ENCODE assay signal across 10 cellular contexts in genomic region chr7:147052818-147053217, GRCh38.
"Had no signal": no experiment of that assay in that cellular context is flagged by ENCODE, and none has a peak within 500 bp of the region (broad histone marks: within the 10 kb centered on the region; RNA-seq: fewer than 3 reads in every experiment).

No MANE protein-coding gene starts in this region.

- ATAC-seq: HCT116, HepG2 had no signal

- H3K27ac ChIP-seq: GM23248, HL-60, KMS-11 had no signal

- H3K9ac ChIP-seq: GM23248, KMS-11 had no signal

- DNase-seq: GM23248, GOT3, H7, HFFc6, KBM-7 had no signal

- H3K4me2 ChIP-seq: KMS-11 had no signal

- H3K4me1 ChIP-seq: HAP-1 had no signal

- H3K36me3 ChIP-seq: HAP-1 had no signal

- H3K9me3 ChIP-seq: HAP-1 had no signal

- H3K4me3 ChIP-seq: GM23248, HAP-1 had no signal
